16 cellular contexts compared by ENCODE assay signal in the genomic region with DNA sequence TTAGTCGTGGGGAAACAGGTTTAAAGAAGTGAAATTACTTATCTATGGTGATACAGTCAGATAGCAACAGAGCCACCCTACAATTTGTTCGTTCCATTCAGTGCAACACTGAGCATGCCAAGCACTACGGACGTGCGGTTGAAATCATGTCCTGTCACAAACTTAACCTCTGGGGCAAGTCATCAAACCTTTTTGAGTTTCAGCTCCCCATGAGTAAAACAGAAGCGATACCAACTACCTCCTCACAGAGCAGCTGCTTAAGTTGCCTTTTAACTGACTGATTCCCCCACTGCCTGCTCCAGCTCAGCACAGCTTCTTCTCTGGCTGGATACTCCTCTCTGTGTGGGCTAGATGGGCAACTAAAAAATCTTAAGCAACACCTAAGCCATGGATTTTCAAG. TPM values are rescaled to one million over a fixed set of nuclear protein-coding genes. Genes with fewer than 3 reads are reported as not detected.
DNase-seq lines count a peak whose midpoint lies in the region; ATAC-seq and TF ChIP-seq lines count a peak whose summit lies in the region.
"Had no signal": no experiment of that assay in that cellular context is flagged by ENCODE, and none has a peak within 500 bp of the region (broad histone marks: within the 10 kb centered on the region; RNA-seq: fewer than 3 reads in every experiment).

No MANE protein-coding gene starts in this region.

- in situ Hi-C loops in GM23248 (cut with MboI) = loop anchor here (25.0 kb wide), 1 partner anchor 781 kb away; no protein-coding TSS in a partner anchor

- no peak overlapping the region for H3K4me2 ChIP-seq in GM23248 (ENCODE audit: unreplicated experiment)

- no peaks in the 10 kb centered on the region for H3K9me3 Mint-ChIP-seq in osteocyte (ENCODE audit: unreplicated experiment)

- no peaks in the 10 kb centered on the region for H3K4me1 Mint-ChIP-seq in osteocyte (ENCODE audit: unreplicated experiment)

- peak; percentile 79 for ATAC-seq in GM18498 (IDR thresholded peaks at IDR 0.05; ENCODE audit: unreplicated experiment)
- ATAC-seq in GM19395 (IDR thresholded peaks at IDR 0.05; ENCODE audit: unreplicated experiment) = peak; percentile 89
- ATAC-seq in HG02870 (IDR thresholded peaks at IDR 0.05; ENCODE audit: unreplicated experiment) = peak; percentile 79
- ATAC-seq in HG03558 (IDR thresholded peaks at IDR 0.05; ENCODE audit: extremely low read depth, unreplicated experiment) = peak; percentile 67
- ATAC-seq: sciatic nerve had no signal

- H3K27me3 ChIP-seq in suprapubic skin (no peaks in the 10 kb centered on the region), GM23248 (replicated peaks; ENCODE audit: insufficient read depth) (no peaks in the 10 kb centered on the region)

- 71% methylated on average over 6 of the region's 6 CpGs for WGBS in suprapubic skin
- WGBS in GM23248 (ENCODE audit: low coverage in 1 of 2, low lambda C conversion rate in 2 of 2, missing lambda C conversion rate in 2 of 2), 2 experiments = 92 to 95% methylated on average over 6 of the region's 6 CpGs

- no peak overlapping the region for H3K4me3 Mint-ChIP-seq in osteocyte (ENCODE audit: unreplicated experiment)
- H3K4me3 Mint-ChIP-seq: mesothelial cell of epicardium had no signal

- no peak for DNase-seq in osteocyte (ENCODE audit: extremely low spot score, unreplicated experiment)
- DNase-seq in cortex of kidney (lab: John Stamatoyannopoulos, UW) = no peak
- DNase-seq in suprapubic skin (ENCODE audit: low spot score in 2 of 2) = no peak
- DNase-seq in GM23248 = no peak
- DNase-seq: activated naive CD4-positive, alpha-beta T cell treated with anti-CD3 and anti-CD28 coated beads, Interleukin-2, amount 50 U/mL, for 16 hours; effector memory CD4-positive, alpha-beta T cell; GDM1; NCI-H1048 had no signal

- H3K27me3 Mint-ChIP-seq in osteocyte (ENCODE audit: unreplicated experiment) = no peaks in the 10 kb centered on the region

- no peak overlapping the region for H3K27ac Mint-ChIP-seq in osteocyte (ENCODE audit: unreplicated experiment)
- H3K27ac Mint-ChIP-seq: mesothelial cell of epicardium had no signal

- no peak overlapping the region for H2AFZ ChIP-seq in GM23248

- no peak for TF ChIP-seq EP300 in suprapubic skin (IDR thresholded peaks at IDR 0.05)

- no peaks in the 10 kb centered on the region for H3K9me2 ChIP-seq in GM23248 (ENCODE audit: insufficient read depth)

- H3K9me3 ChIP-seq in suprapubic skin = no peaks in the 10 kb centered on the region
- no peaks in the 10 kb centered on the region for H3K9me3 ChIP-seq in GM23248 (ENCODE audit: low read depth)

- H3K36me3 ChIP-seq in suprapubic skin (no peaks in the 10 kb centered on the region), GM23248 (ENCODE audit: low read depth) (no peaks in the 10 kb centered on the region)

- no peaks in the 10 kb centered on the region for H3K79me2 ChIP-seq in GM23248 (ENCODE audit: insufficient read depth)

- H3K4me3 ChIP-seq in suprapubic skin (no peak overlapping the region), GM23248 (no peak overlapping the region)

- H3K36me3 Mint-ChIP-seq in osteocyte (ENCODE audit: unreplicated experiment) = no peaks in the 10 kb centered on the region
- H3K36me3 Mint-ChIP-seq: mesothelial cell of epicardium had no signal

- no peaks in the 10 kb centered on the region for H4K20me1 ChIP-seq in GM23248 (ENCODE audit: insufficient read depth)

- TF ChIP-seq CTCF in osteocyte (IDR thresholded peaks at IDR 0.05) = no peak
- no peak for TF ChIP-seq CTCF in suprapubic skin (IDR thresholded peaks at IDR 0.05)

- H3K4me1 ChIP-seq in suprapubic skin (no peaks in the 10 kb centered on the region), GM23248 (ENCODE audit: insufficient read depth) (0 out of 2 replicates have a peak, but pooled peaks cover 6% of the 10 kb centered on the region)

- no peak for TF ChIP-seq POLR2A in suprapubic skin (IDR thresholded peaks at IDR 0.05)

- H3K9ac ChIP-seq in GM23248 = no peak overlapping the region

- H3K27ac ChIP-seq in suprapubic skin = no peak overlapping the region
- no peak overlapping the region for H3K27ac ChIP-seq in GM23248
- H3K27ac ChIP-seq: VCaP had no signal

- H3F3A ChIP-seq in GM23248 (ENCODE audit: insufficient read depth) = no peaks in the 10 kb centered on the region

RNA-seq across cellular contexts. Expression of gene LHFPL1, which starts 36.0 kb away (rescaled TPM):
- total RNA-seq in osteocyte (0.19 and 0.21 TPM in 2 replicates), suprapubic skin (not detected)
- total RNA-seq in GM23248 (2014; rRNA removed; shearing (Covaris generic)) = not detected in 2 replicates
- not detected in 2 replicates for polyA plus RNA-seq in GM23248 (2016; fragmentation: Nextera tagmentation; extraction: Ambion mirVana)
- total RNA-seq: sciatic nerve had no signal
- polyA plus RNA-seq: BJ had no signal
